1 cellular context compared by ENCODE assay signal in the genomic region with DNA sequence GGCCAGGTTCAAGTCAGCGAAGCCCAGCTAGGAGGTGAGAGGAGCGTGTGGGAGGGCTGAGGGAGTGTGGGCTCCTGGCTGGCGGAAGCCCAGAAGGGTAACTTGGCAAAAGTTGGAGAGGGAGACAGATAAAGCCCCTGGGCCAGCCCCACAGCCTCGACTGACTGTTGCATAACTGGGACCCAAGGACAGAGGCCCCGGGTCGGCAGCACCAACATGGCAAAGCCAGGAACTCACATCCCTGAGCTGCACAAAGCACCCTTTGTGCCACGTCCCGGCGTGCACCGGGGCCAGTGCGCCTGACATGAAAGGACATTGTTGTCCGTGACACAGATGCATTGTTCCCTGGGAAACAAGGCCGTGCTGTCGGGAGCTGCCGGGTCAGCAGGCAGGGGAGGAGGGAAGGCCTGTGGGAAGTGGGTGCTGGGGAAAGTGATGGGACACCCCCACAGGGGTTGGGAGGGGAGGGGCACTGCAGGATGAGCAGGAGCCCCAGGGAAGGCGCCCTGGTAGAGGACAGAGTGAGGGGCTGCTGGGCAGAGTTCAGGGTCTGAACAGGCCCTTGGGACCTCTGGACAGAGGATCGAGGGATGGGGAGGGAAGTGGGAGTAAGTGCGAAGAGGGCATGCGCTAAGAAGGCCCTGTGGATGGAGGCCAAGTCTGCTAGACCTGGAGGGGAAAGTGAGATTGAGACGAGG.
TF ChIP-seq lines count a peak whose summit lies in the region.

No MANE protein-coding gene starts in this region.

TF ChIP-seq in H1, 55 proteins besides CTCF, POLR2A, EP300 and RAD21:
- TF ChIP-seq CREB1 (IDR thresholded peaks at IDR 0.05) (no peak), USF2 (IDR thresholded peaks at IDR 0.05; ENCODE audit: low read length) (no peak), EGR1 (IDR thresholded peaks at IDR 0.05; ENCODE audit: borderline replicate concordance, low read depth, low read length) (no peak), SIN3A (conservative IDR thresholded peaks at IDR 0.05 in 1 of 2, IDR thresholded peaks at IDR 0.05 in 1 of 2; ENCODE audit: low read depth in 1 of 2, low read length in 2 of 2) (no peak), CHD1 (IDR thresholded peaks at IDR 0.05; ENCODE audit: low read depth, low read length) (no peak), FOSL1 (IDR thresholded peaks at IDR 0.05; ENCODE audit: insufficient read depth, low read depth, low read length) (no peak), RNF2 (IDR thresholded peaks at IDR 0.05; ENCODE audit: borderline replicate concordance, low read depth, low read length, missing control alignments, poor library complexity, severe bottlenecking) (no peak), E2F6 (IDR thresholded peaks at IDR 0.05) (no peak), ZNF274 (IDR thresholded peaks at IDR 0.05; ENCODE audit: borderline replicate concordance, extremely low read depth, low read length) (no peak), BACH1 (IDR thresholded peaks at IDR 0.05; ENCODE audit: low read length) (no peak)
- TF ChIP-seq, protein P1, sequence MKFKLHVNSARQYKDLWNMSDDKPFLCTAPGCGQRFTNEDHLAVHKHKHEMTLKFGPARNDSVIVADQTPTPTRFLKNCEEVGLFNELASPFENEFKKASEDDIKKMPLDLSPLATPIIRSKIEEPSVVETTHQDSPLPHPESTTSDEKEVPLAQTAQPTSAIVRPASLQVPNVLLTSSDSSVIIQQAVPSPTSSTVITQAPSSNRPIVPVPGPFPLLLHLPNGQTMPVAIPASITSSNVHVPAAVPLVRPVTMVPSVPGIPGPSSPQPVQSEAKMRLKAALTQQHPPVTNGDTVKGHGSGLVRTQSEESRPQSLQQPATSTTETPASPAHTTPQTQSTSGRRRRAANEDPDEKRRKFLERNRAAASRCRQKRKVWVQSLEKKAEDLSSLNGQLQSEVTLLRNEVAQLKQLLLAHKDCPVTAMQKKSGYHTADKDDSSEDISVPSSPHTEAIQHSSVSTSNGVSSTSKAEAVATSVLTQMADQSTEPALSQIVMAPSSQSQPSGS (IDR thresholded peaks at IDR 0.05; ENCODE audit: low read length), result no peak
